Comparison of ENCODE assay signal across 16 cellular contexts in genomic region chr2:159228006-159228655, GRCh38. TPM values are rescaled to one million over a fixed set of nuclear protein-coding genes. Genes with fewer than 3 reads are reported as not detected.
DNase-seq lines count a peak whose midpoint lies in the region; ATAC-seq and TF ChIP-seq lines count a peak whose summit lies in the region.
"Had no signal": no experiment of that assay in that cellular context is flagged by ENCODE, and none has a peak within 500 bp of the region (broad histone marks: within the 10 kb centered on the region; RNA-seq: fewer than 3 reads in every experiment).

No MANE protein-coding gene starts in this region.

- no peaks in the 10 kb centered on the region for H3K9me3 Mint-ChIP-seq in type B pancreatic cell
- H3K9me3 Mint-ChIP-seq: activated CD4-positive, alpha-beta T cell treated with anti-CD3 and anti-CD28 coated beads, Interleukin-2, amount 10 ng/mL, durations not matched to agents 24 days and 14 days had no signal

- 83% methylated on average over 14 of the region's 14 CpGs for WGBS in right cardiac atrium

- intact Hi-C loops in right cardiac atrium (cut with DNase I): no loop called here

- H3K36me3 ChIP-seq in cardiac muscle cell (peaks cover 34% of the 10 kb centered on the region), adipocyte (ENCODE audit: control insufficient read depth, insufficient read depth, low read length, severe bottlenecking) (peaks cover 63% of the 10 kb centered on the region)

- peaks cover 50% of the 10 kb centered on the region for H3K36me3 Mint-ChIP-seq in type B pancreatic cell

- H3K4me3 ChIP-seq in cardiac muscle cell: no peak overlapping the region
- H3K4me3 ChIP-seq in right cardiac atrium (ENCODE audit: low read length): no peak overlapping the region
- H3K4me3 ChIP-seq in adipocyte (ENCODE audit: low read length): peak overlapping the region; percentile 36
- H3K4me3 ChIP-seq in fibroblast of the aortic adventitia (ENCODE audit: low read depth, low read length): no peak overlapping the region
- H3K4me3 ChIP-seq: A549 had no signal

- peak overlapping the region; percentile 18 for H3K9ac ChIP-seq in adipocyte (ENCODE audit: low read length)

- H3K27ac ChIP-seq in cardiac muscle cell (peak overlapping the region; percentile 85), right cardiac atrium (ENCODE audit: low read length) (no peak overlapping the region)
- H3K27ac ChIP-seq: A549 had no signal

- ATAC-seq in right cardiac atrium (no peak), GM19463 (IDR thresholded peaks at IDR 0.05; ENCODE audit: unreplicated experiment) (no peak), HG03095 (IDR thresholded peaks at IDR 0.05; ENCODE audit: unreplicated experiment) (no peak)
- ATAC-seq: A549, Right ventricle myocardium inferior had no signal

- H3K9me3 ChIP-seq in cardiac muscle cell (ENCODE audit: low read depth): no peaks in the 10 kb centered on the region
- no peaks in the 10 kb centered on the region for H3K9me3 ChIP-seq in right cardiac atrium (ENCODE audit: control insufficient read depth, low read length)
- H3K9me3 ChIP-seq in adipocyte (ENCODE audit: control insufficient read depth, low read length): no peaks in the 10 kb centered on the region
- H3K9me3 ChIP-seq: A549 had no signal

- peaks cover 21% of the 10 kb centered on the region for H3K4me1 Mint-ChIP-seq in type B pancreatic cell (ENCODE audit: unreplicated experiment)

- H3K27ac Mint-ChIP-seq in type B pancreatic cell: peak overlapping the region; percentile 64
- H3K27ac Mint-ChIP-seq: activated CD4-positive, alpha-beta T cell treated with anti-CD3 and anti-CD28 coated beads, Interleukin-2, amount 10 ng/mL, durations not matched to agents 24 days and 14 days had no signal

- H3K27me3 ChIP-seq in cardiac muscle cell (no peaks in the 10 kb centered on the region), right cardiac atrium (ENCODE audit: control insufficient read depth, insufficient read depth) (no peaks in the 10 kb centered on the region), adipocyte (replicated peaks; ENCODE audit: control insufficient read depth, insufficient read depth, low read length) (no peaks in the 10 kb centered on the region)

- no peaks in the 10 kb centered on the region for H3K27me3 Mint-ChIP-seq in type B pancreatic cell
- H3K27me3 Mint-ChIP-seq: activated CD4-positive, alpha-beta T cell treated with anti-CD3 and anti-CD28 coated beads, Interleukin-2, amount 10 ng/mL, durations not matched to agents 24 days and 14 days had no signal

- H3K4me1 ChIP-seq in cardiac muscle cell (ENCODE audit: low read depth) (peaks cover 17% of the 10 kb centered on the region), right cardiac atrium (ENCODE audit: control insufficient read depth, insufficient read depth, low read length) (peaks cover 10% of the 10 kb centered on the region), adipocyte (ENCODE audit: control insufficient read depth, insufficient read depth, low read length) (peaks cover 20% of the 10 kb centered on the region)

- H3K4me3 Mint-ChIP-seq in type B pancreatic cell: no peak overlapping the region
- H3K4me3 Mint-ChIP-seq: activated CD4-positive, alpha-beta T cell treated with anti-CD3 and anti-CD28 coated beads, Interleukin-2, amount 10 ng/mL, durations not matched to agents 24 days and 14 days had no signal

- TF ChIP-seq CTCF in cardiac muscle cell (IDR thresholded peaks at IDR 0.05; ENCODE audit: low read depth, low read length): no peak
- no peak for TF ChIP-seq CTCF in fibroblast of the aortic adventitia (IDR thresholded peaks at IDR 0.05; ENCODE audit: insufficient read depth, low read length)
- TF ChIP-seq CTCF in type B pancreatic cell (conservative IDR thresholded peaks at IDR 0.05): no peak

- DNase-seq in cardiac muscle cell (ENCODE audit: low read depth in 1 of 2, low spot score in 1 of 2): no peak
- DNase-seq in right cardiac atrium: no peak
- DNase-seq in adipocyte (ENCODE audit: low read depth): peak; percentile 93
- DNase-seq in fibroblast of the aortic adventitia (ENCODE audit: low read depth): peak; percentile 64
- no peak for DNase-seq in type B pancreatic cell (ENCODE audit: extremely low spot score, unreplicated experiment)
- DNase-seq in DMS53 (lab: John Stamatoyannopoulos, UW): no peak
- DNase-seq: activated CD4-positive, alpha-beta T cell treated with anti-CD3 and anti-CD28 coated beads, Interleukin-2, amount 10 ng/mL, durations not matched to agents 24 days and 14 days; aorta; DMS79; IMR-90; NCI-H1436; stimulated activated CD4-positive, alpha-beta T cell treated with anti-CD3 and anti-CD28 coated beads, Interleukin-12 subunit alpha, Interleukin-12 subunit beta, amount 100 ng/mL, for 4 hours had no signal

RNA-seq across cellular contexts. Expression of gene WDSUB1, which starts 58.4 kb away (rescaled TPM):
- total RNA-seq in cardiac muscle cell: 10.3 and 13.4 TPM in 2 replicates
- polyA plus RNA-seq in cardiac muscle cell: 13.6 and 19.4 TPM in 2 replicates
- 10 to 100 TPM in 1 of 4 donors, 1 to 10 TPM in 3; 6.1 to 10.4 (median 9.5) TPM for total RNA-seq in right cardiac atrium
- 8.9 TPM for polyA plus RNA-seq in right cardiac atrium
- total RNA-seq in fibroblast of the aortic adventitia (ENCODE audit: low replicate concordance): 8.7 and 9.1 TPM in 2 replicates
- total RNA-seq in type B pancreatic cell (ENCODE audit: low replicate concordance): 9.5 and 11.6 TPM in 2 replicates

Comparison
In these comparisons a context has a peak if more than half of its experiments do, and no peak if none do; other contexts are left out.
1. DNase-seq: peak in adipocyte (single experiment) and fibroblast of the aortic adventitia (single experiment); none in cardiac muscle cell (0 of 2), right cardiac atrium (0 of 3), type B pancreatic cell (single experiment) and DMS53 (single experiment).